1 cellular context compared by ENCODE assay signal in the genomic region with DNA sequence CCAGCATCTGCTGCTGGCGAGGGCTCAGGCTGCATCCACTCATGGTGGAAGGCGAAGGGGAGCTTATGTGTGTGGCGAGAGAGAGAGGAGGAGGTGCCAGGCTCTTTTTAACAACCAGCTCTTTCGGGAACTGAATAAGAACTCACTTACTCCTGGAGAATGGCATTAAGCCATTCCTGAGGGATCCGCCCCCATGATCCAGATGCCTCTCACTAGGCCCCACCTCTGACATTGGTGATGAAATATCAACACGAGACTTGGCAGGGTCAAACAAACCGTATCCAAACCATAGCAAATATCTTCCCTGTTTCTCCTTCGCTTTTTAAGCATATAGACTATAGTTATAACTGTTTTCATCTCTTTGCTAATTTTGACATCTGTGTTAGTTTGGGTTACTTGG.
A peak's percentile ranks its signal among the peaks of the same experiment; 100 is the strongest.
TF ChIP-seq lines count a peak whose summit lies in the region.

No MANE protein-coding gene starts in this region.

TF ChIP-seq in K562, 482 proteins besides CTCF, POLR2A, EP300 and RAD21 (continued from another document):
- TF ChIP-seq, protein P1, sequence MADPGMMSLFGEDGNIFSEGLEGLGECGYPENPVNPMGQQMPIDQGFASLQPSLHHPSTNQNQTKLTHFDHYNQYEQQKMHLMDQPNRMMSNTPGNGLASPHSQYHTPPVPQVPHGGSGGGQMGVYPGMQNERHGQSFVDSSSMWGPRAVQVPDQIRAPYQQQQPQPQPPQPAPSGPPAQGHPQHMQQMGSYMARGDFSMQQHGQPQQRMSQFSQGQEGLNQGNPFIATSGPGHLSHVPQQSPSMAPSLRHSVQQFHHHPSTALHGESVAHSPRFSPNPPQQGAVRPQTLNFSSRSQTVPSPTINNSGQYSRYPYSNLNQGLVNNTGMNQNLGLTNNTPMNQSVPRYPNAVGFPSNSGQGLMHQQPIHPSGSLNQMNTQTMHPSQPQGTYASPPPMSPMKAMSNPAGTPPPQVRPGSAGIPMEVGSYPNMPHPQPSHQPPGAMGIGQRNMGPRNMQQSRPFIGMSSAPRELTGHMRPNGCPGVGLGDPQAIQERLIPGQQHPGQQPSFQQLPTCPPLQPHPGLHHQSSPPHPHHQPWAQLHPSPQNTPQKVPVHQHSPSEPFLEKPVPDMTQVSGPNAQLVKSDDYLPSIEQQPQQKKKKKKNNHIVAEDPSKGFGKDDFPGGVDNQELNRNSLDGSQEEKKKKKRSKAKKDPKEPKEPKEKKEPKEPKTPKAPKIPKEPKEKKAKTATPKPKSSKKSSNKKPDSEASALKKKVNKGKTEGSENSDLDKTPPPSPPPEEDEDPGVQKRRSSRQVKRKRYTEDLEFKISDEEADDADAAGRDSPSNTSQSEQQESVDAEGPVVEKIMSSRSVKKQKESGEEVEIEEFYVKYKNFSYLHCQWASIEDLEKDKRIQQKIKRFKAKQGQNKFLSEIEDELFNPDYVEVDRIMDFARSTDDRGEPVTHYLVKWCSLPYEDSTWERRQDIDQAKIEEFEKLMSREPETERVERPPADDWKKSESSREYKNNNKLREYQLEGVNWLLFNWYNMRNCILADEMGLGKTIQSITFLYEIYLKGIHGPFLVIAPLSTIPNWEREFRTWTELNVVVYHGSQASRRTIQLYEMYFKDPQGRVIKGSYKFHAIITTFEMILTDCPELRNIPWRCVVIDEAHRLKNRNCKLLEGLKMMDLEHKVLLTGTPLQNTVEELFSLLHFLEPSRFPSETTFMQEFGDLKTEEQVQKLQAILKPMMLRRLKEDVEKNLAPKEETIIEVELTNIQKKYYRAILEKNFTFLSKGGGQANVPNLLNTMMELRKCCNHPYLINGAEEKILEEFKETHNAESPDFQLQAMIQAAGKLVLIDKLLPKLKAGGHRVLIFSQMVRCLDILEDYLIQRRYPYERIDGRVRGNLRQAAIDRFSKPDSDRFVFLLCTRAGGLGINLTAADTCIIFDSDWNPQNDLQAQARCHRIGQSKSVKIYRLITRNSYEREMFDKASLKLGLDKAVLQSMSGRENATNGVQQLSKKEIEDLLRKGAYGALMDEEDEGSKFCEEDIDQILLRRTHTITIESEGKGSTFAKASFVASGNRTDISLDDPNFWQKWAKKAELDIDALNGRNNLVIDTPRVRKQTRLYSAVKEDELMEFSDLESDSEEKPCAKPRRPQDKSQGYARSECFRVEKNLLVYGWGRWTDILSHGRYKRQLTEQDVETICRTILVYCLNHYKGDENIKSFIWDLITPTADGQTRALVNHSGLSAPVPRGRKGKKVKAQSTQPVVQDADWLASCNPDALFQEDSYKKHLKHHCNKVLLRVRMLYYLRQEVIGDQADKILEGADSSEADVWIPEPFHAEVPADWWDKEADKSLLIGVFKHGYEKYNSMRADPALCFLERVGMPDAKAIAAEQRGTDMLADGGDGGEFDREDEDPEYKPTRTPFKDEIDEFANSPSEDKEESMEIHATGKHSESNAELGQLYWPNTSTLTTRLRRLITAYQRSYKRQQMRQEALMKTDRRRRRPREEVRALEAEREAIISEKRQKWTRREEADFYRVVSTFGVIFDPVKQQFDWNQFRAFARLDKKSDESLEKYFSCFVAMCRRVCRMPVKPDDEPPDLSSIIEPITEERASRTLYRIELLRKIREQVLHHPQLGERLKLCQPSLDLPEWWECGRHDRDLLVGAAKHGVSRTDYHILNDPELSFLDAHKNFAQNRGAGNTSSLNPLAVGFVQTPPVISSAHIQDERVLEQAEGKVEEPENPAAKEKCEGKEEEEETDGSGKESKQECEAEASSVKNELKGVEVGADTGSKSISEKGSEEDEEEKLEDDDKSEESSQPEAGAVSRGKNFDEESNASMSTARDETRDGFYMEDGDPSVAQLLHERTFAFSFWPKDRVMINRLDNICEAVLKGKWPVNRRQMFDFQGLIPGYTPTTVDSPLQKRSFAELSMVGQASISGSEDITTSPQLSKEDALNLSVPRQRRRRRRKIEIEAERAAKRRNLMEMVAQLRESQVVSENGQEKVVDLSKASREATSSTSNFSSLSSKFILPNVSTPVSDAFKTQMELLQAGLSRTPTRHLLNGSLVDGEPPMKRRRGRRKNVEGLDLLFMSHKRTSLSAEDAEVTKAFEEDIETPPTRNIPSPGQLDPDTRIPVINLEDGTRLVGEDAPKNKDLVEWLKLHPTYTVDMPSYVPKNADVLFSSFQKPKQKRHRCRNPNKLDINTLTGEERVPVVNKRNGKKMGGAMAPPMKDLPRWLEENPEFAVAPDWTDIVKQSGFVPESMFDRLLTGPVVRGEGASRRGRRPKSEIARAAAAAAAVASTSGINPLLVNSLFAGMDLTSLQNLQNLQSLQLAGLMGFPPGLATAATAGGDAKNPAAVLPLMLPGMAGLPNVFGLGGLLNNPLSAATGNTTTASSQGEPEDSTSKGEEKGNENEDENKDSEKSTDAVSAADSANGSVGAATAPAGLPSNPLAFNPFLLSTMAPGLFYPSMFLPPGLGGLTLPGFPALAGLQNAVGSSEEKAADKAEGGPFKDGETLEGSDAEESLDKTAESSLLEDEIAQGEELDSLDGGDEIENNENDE (IDR thresholded peaks at IDR 0.05; ENCODE audit: low read depth, low read length) = no peak
- TF ChIP-seq ZNF239 (CRISPR knock-in tag; IDR thresholded peaks at IDR 0.05) (no peak), ATF7 (IDR thresholded peaks at IDR 0.05) (no peak), TAF7 (tag; IDR thresholded peaks at IDR 0.05) (no peak), SLC30A9 (CRISPR knock-in tag; IDR thresholded peaks at IDR 0.05) (no peak), POLR2G (IDR thresholded peaks at IDR 0.05; ENCODE audit: low read depth, low read length) (no peak), ZNF766 (CRISPR knock-in tag; conservative IDR thresholded peaks at IDR 0.05) (peak; percentile 15; the same call in 1 of the 2 replicates)
- TF ChIP-seq, protein P2, sequence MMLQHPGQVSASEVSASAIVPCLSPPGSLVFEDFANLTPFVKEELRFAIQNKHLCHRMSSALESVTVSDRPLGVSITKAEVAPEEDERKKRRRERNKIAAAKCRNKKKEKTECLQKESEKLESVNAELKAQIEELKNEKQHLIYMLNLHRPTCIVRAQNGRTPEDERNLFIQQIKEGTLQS (IDR thresholded peaks at IDR 0.05) = 0 out of 2 replicates have a peak, but pooled peaks have one; percentile 37
- TF ChIP-seq, protein P2 (CRISPR knock-in tag; conservative IDR thresholded peaks at IDR 0.05) = no peak
- TF ChIP-seq, protein P3, sequence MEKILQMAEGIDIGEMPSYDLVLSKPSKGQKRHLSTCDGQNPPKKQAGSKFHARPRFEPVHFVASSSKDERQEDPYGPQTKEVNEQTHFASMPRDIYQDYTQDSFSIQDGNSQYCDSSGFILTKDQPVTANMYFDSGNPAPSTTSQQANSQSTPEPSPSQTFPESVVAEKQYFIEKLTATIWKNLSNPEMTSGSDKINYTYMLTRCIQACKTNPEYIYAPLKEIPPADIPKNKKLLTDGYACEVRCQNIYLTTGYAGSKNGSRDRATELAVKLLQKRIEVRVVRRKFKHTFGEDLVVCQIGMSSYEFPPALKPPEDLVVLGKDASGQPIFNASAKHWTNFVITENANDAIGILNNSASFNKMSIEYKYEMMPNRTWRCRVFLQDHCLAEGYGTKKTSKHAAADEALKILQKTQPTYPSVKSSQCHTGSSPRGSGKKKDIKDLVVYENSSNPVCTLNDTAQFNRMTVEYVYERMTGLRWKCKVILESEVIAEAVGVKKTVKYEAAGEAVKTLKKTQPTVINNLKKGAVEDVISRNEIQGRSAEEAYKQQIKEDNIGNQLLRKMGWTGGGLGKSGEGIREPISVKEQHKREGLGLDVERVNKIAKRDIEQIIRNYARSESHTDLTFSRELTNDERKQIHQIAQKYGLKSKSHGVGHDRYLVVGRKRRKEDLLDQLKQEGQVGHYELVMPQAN (IDR thresholded peaks at IDR 0.05; ENCODE audit: borderline replicate concordance) = no peak
